ENCODE assay signal across 1 cellular context in the genomic region with DNA sequence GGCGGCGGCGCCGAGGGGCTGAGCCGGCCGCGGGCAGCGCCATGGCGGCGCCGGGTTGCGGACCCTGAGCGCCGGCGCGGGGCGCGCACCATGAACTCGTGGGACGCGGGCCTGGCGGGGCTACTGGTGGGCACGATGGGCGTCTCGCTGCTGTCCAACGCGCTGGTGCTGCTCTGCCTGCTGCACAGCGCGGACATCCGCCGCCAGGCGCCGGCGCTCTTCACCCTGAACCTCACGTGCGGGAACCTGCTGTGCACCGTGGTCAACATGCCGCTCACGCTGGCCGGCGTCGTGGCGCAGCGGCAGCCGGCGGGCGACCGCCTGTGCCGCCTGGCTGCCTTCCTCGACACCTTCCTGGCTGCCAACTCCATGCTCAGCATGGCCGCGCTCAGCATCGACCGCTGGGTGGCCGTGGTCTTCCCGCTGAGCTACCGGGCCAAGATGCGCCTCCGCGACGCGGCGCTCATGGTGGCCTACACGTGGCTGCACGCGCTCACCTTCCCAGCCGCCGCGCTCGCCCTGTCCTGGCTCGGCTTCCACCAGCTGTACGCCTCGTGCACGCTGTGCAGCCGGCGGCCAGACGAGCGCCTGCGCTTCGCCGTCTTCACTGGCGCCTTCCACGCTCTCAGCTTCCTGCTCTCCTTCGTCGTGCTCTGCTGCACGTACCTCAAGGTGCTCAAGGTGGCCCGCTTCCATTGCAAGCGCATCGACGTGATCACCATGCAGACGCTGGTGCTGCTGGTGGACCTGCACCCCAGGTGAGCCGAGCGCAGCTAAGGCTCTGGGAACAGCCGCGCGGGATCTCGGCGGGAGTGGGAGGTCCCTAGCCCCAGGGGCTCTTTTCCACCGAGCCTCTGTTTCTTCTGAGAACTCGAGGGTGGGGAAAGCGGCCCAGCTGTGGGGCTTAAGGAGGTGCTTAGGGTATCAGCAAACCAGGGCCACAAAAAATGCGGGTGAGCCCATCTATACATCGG.
TF ChIP-seq lines count a peak whose summit lies in the region.

Gene GPR26, plus strand, starts transcription at position 38 of the 974 bp plus-strand sequence. Its CDS starts 53 bp downstream, at position 91.

TF ChIP-seq in WTC11, 78 proteins besides CTCF, POLR2A, EP300 and RAD21 (continued from another document and continues in another):
- TF ChIP-seq, protein P1, sequence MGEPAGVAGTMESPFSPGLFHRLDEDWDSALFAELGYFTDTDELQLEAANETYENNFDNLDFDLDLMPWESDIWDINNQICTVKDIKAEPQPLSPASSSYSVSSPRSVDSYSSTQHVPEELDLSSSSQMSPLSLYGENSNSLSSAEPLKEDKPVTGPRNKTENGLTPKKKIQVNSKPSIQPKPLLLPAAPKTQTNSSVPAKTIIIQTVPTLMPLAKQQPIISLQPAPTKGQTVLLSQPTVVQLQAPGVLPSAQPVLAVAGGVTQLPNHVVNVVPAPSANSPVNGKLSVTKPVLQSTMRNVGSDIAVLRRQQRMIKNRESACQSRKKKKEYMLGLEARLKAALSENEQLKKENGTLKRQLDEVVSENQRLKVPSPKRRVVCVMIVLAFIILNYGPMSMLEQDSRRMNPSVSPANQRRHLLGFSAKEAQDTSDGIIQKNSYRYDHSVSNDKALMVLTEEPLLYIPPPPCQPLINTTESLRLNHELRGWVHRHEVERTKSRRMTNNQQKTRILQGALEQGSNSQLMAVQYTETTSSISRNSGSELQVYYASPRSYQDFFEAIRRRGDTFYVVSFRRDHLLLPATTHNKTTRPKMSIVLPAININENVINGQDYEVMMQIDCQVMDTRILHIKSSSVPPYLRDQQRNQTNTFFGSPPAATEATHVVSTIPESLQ (CRISPR knock-in tag; IDR thresholded peaks at IDR 0.05): peak; percentile 81; the same call in 1 of the 2 replicates
- 0 out of 2 replicates have a peak, but pooled peaks have one; percentile 34 for TF ChIP-seq NFATC4 (CRISPR knock-in tag; IDR thresholded peaks at IDR 0.05)
- TF ChIP-seq ZMAT4 (CRISPR knock-in tag; IDR thresholded peaks at IDR 0.05): no peak
- peak; percentile 97 for TF ChIP-seq FOXK1 (CRISPR knock-in tag; IDR thresholded peaks at IDR 0.05)
- TF ChIP-seq HMGA2 (CRISPR knock-in tag; IDR thresholded peaks at IDR 0.05): no peak
- TF ChIP-seq ZNF423 (CRISPR knock-in tag; IDR thresholded peaks at IDR 0.05): no peak
- TF ChIP-seq, protein P2, sequence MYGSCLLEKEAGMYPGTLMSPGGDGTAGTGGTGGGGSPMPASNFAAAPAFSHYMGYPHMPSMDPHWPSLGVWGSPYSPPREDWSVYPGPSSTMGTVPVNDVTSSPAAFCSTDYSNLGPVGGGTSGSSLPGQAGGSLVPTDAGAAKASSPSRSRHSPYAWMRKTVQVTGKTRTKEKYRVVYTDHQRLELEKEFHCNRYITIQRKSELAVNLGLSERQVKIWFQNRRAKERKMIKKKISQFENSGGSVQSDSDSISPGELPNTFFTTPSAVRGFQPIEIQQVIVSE (CRISPR knock-in tag; IDR thresholded peaks at IDR 0.05; ENCODE audit: borderline replicate concordance): no peak
- peak; percentile 99 for TF ChIP-seq TP53 (CRISPR knock-in tag; IDR thresholded peaks at IDR 0.05)
- TF ChIP-seq EMX1 (CRISPR knock-in tag; IDR thresholded peaks at IDR 0.05): no peak
- TF ChIP-seq ATF3 (CRISPR knock-in tag; conservative IDR thresholded peaks at IDR 0.05): peak; percentile 93
- TF ChIP-seq ARID4B (CRISPR knock-in tag; IDR thresholded peaks at IDR 0.05; ENCODE audit: borderline replicate concordance): peak; percentile 99
- peak; percentile 88 for TF ChIP-seq NR1H2 (CRISPR knock-in tag; IDR thresholded peaks at IDR 0.05)
- TF ChIP-seq MXD4 (CRISPR knock-in tag; IDR thresholded peaks at IDR 0.05; ENCODE audit: borderline replicate concordance): no peak
- peak; percentile 99 for TF ChIP-seq TEAD1 (CRISPR knock-in tag; IDR thresholded peaks at IDR 0.05)
- peak; percentile 99 for TF ChIP-seq ZBTB43 (CRISPR knock-in tag; IDR thresholded peaks at IDR 0.05)
- peak; percentile 66 for TF ChIP-seq ZNF121 (CRISPR knock-in tag; IDR thresholded peaks at IDR 0.05)
- TF ChIP-seq, protein P3, sequence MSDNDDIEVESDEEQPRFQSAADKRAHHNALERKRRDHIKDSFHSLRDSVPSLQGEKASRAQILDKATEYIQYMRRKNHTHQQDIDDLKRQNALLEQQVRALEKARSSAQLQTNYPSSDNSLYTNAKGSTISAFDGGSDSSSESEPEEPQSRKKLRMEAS (CRISPR knock-in tag; IDR thresholded peaks at IDR 0.05): peak; percentile 99
- peak; percentile 94 for TF ChIP-seq CREB1 (CRISPR knock-in tag; IDR thresholded peaks at IDR 0.05)
- TF ChIP-seq, protein P4, sequence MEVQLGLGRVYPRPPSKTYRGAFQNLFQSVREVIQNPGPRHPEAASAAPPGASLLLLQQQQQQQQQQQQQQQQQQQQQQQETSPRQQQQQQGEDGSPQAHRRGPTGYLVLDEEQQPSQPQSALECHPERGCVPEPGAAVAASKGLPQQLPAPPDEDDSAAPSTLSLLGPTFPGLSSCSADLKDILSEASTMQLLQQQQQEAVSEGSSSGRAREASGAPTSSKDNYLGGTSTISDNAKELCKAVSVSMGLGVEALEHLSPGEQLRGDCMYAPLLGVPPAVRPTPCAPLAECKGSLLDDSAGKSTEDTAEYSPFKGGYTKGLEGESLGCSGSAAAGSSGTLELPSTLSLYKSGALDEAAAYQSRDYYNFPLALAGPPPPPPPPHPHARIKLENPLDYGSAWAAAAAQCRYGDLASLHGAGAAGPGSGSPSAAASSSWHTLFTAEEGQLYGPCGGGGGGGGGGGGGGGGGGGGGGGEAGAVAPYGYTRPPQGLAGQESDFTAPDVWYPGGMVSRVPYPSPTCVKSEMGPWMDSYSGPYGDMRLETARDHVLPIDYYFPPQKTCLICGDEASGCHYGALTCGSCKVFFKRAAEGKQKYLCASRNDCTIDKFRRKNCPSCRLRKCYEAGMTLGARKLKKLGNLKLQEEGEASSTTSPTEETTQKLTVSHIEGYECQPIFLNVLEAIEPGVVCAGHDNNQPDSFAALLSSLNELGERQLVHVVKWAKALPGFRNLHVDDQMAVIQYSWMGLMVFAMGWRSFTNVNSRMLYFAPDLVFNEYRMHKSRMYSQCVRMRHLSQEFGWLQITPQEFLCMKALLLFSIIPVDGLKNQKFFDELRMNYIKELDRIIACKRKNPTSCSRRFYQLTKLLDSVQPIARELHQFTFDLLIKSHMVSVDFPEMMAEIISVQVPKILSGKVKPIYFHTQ (CRISPR knock-in tag; IDR thresholded peaks at IDR 0.05): no peak
- TF ChIP-seq, protein P5, sequence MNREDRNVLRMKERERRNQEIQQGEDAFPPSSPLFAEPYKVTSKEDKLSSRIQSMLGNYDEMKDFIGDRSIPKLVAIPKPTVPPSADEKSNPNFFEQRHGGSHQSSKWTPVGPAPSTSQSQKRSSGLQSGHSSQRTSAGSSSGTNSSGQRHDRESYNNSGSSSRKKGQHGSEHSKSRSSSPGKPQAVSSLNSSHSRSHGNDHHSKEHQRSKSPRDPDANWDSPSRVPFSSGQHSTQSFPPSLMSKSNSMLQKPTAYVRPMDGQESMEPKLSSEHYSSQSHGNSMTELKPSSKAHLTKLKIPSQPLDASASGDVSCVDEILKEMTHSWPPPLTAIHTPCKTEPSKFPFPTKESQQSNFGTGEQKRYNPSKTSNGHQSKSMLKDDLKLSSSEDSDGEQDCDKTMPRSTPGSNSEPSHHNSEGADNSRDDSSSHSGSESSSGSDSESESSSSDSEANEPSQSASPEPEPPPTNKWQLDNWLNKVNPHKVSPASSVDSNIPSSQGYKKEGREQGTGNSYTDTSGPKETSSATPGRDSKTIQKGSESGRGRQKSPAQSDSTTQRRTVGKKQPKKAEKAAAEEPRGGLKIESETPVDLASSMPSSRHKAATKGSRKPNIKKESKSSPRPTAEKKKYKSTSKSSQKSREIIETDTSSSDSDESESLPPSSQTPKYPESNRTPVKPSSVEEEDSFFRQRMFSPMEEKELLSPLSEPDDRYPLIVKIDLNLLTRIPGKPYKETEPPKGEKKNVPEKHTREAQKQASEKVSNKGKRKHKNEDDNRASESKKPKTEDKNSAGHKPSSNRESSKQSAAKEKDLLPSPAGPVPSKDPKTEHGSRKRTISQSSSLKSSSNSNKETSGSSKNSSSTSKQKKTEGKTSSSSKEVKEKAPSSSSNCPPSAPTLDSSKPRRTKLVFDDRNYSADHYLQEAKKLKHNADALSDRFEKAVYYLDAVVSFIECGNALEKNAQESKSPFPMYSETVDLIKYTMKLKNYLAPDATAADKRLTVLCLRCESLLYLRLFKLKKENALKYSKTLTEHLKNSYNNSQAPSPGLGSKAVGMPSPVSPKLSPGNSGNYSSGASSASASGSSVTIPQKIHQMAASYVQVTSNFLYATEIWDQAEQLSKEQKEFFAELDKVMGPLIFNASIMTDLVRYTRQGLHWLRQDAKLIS (CRISPR knock-in tag; IDR thresholded peaks at IDR 0.05; ENCODE audit: borderline replicate concordance): peak; percentile 94; the same call in 1 of the 2 replicates
- TF ChIP-seq FOXP4 (CRISPR knock-in tag; IDR thresholded peaks at IDR 0.05): peak; percentile 98
- peak; percentile 86; the same call in 1 of the 2 replicates for TF ChIP-seq CREM (CRISPR knock-in tag; IDR thresholded peaks at IDR 0.05)
- TF ChIP-seq ZNF396 (CRISPR knock-in tag; IDR thresholded peaks at IDR 0.05; ENCODE audit: borderline replicate concordance): no peak
